ENCODE assay signal across 8 cellular contexts in genomic region chr3:64187065-64187959, GRCh38. TPM values are rescaled to one million over a fixed set of nuclear protein-coding genes. Genes with fewer than 3 reads are reported as not detected.
A peak's percentile ranks its signal among the peaks of the same experiment; 100 is the strongest.
DNase-seq lines count a peak whose midpoint lies in the region; ATAC-seq, FAIRE-seq and TF ChIP-seq lines count a peak whose summit lies in the region.

No MANE protein-coding gene starts in this region.

- H3K36me3 ChIP-seq in body of pancreas (replicated peaks in 1 of 2; ENCODE audit: insufficient read depth in 1 of 2, low read depth in 2 of 2): no peaks in the 10 kb centered on the region
- no peaks in the 10 kb centered on the region for H3K36me3 ChIP-seq in kidney (ENCODE audit: control insufficient read depth in 1 of 2, insufficient read depth in 2 of 2, low read length in 2 of 2)

- 21 to 29% methylated on average over 9 of the region's 9 CpGs for WGBS in body of pancreas, 2 donors

- H3K4me1 Mint-ChIP-seq in activated CD4-positive, alpha-beta memory T cell treated with anti-CD3 and anti-CD28 coated beads for 36 hours (ENCODE audit: low read depth): no peaks in the 10 kb centered on the region

- H3K4me3 Mint-ChIP-seq in activated CD4-positive, alpha-beta memory T cell treated with anti-CD3 and anti-CD28 coated beads for 36 hours: no peak overlapping the region

- TF ChIP-seq CTCF in body of pancreas (IDR thresholded peaks at IDR 0.05): peak in 4 of 7 experiments; percentile 33 to 44 (median 39)
- TF ChIP-seq CTCF in kidney (IDR thresholded peaks at IDR 0.05; ENCODE audit: borderline replicate concordance, extremely low read depth, insufficient read depth): no peak

- H3K9ac ChIP-seq in kidney (ENCODE audit: low read length in 2 of 2): no peak overlapping the region

- DNase-seq in body of pancreas: peak; percentile 80 to 90 (median 88)
- DNase-seq in kidney: peak; percentile 84
- peak; percentile 87 for DNase-seq in stromal cell of bone marrow (ENCODE audit: low read depth)
- DNase-seq in activated CD4-positive, alpha-beta memory T cell treated with anti-CD3 and anti-CD28 coated beads for 36 hours: no peak

- CTCF ChIA-PET in activated CD4-positive, alpha-beta memory T cell treated with anti-CD3 and anti-CD28 coated beads for 36 hours (lab: Charles Lee): no interaction called here

- TF ChIP-seq RAD21 in Ishikawa (IDR thresholded peaks at IDR 0.05; ENCODE audit: low read depth): peak; percentile 14; the same call in 1 of the 2 replicates

- no peaks in the 10 kb centered on the region for H3K27me3 Mint-ChIP-seq in activated CD4-positive, alpha-beta memory T cell treated with anti-CD3 and anti-CD28 coated beads for 36 hours

- H3K4me1 ChIP-seq in body of pancreas (peaks cover 39% of the 10 kb centered on the region), kidney (ENCODE audit: control insufficient read depth in 1 of 2, insufficient read depth in 1 of 2, low read depth in 1 of 2, low read length in 2 of 2) (peaks cover 13 to 22% of the 10 kb centered on the region in 2 donors)

- H3K36me3 Mint-ChIP-seq in activated CD4-positive, alpha-beta memory T cell treated with anti-CD3 and anti-CD28 coated beads for 36 hours: no peaks in the 10 kb centered on the region

- peak; percentile 71; the same call in 1 of the 2 replicates for TF ChIP-seq EP300 in Ishikawa (IDR thresholded peaks at IDR 0.05; ENCODE audit: borderline replicate concordance)

- H3K9me3 Mint-ChIP-seq in activated CD4-positive, alpha-beta memory T cell treated with anti-CD3 and anti-CD28 coated beads for 36 hours: no peaks in the 10 kb centered on the region

- POLR2A ChIA-PET in activated CD4-positive, alpha-beta memory T cell treated with anti-CD3 and anti-CD28 coated beads for 36 hours (lab: Charles Lee): no interaction called here

- no peak for FAIRE-seq in kidney (lab: Jason Lieb, UNC)

- no peak overlapping the region for H3K4me3 ChIP-seq in body of pancreas
- no peak overlapping the region for H3K4me3 ChIP-seq in kidney (ENCODE audit: low read length in 2 of 2)

- intact Hi-C loops in body of pancreas (cut with DNase I): no loop called here
- intact Hi-C loops in kidney (cut with DNase I): no loop called here
- intact Hi-C loops in activated CD4-positive, alpha-beta memory T cell treated with anti-CD3 and anti-CD28 coated beads for 36 hours (cut with micrococcal nuclease): no loop called here

- peak; percentile 95 for ATAC-seq in body of pancreas
- ATAC-seq in HG03139 (IDR thresholded peaks at IDR 0.05; ENCODE audit: unreplicated experiment): no peak
- ATAC-seq in HG02870 (IDR thresholded peaks at IDR 0.05; ENCODE audit: unreplicated experiment): no peak
- no peak for ATAC-seq in GM18502 (IDR thresholded peaks at IDR 0.05; ENCODE audit: poor library complexity, unreplicated experiment)

- H3K27ac ChIP-seq in body of pancreas: peak overlapping the region; percentile 77 to 84 (median 82)
- H3K27ac ChIP-seq in kidney (ENCODE audit: low read depth in 2 of 2, low read length in 2 of 2): peak overlapping the region; percentile 48 to 77

- TF ChIP-seq POLR2A in body of pancreas (IDR thresholded peaks at IDR 0.05): no peak

- no peak overlapping the region for H3K27ac Mint-ChIP-seq in activated CD4-positive, alpha-beta memory T cell treated with anti-CD3 and anti-CD28 coated beads for 36 hours

- no peaks in the 10 kb centered on the region for H3K9me3 ChIP-seq in body of pancreas
- no peaks in the 10 kb centered on the region for H3K9me3 ChIP-seq in kidney (ENCODE audit: control insufficient read depth in 1 of 2, low read length in 2 of 2)

- H3K27me3 ChIP-seq in body of pancreas: no peaks in the 10 kb centered on the region

TF ChIP-seq in Ishikawa, 13 proteins besides CTCF, POLR2A, EP300 and RAD21:
- TF ChIP-seq, protein P1, sequence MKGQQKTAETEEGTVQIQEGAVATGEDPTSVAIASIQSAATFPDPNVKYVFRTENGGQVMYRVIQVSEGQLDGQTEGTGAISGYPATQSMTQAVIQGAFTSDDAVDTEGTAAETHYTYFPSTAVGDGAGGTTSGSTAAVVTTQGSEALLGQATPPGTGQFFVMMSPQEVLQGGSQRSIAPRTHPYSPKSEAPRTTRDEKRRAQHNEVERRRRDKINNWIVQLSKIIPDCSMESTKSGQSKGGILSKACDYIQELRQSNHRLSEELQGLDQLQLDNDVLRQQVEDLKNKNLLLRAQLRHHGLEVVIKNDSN (IDR thresholded peaks at IDR 0.05): peak; percentile 80
- no peak for TF ChIP-seq ZBTB7A (IDR thresholded peaks at IDR 0.05; ENCODE audit: low read depth)
- peak; percentile 94 for TF ChIP-seq TEAD4 (IDR thresholded peaks at IDR 0.05)
- TF ChIP-seq TCF12 (IDR thresholded peaks at IDR 0.05; ENCODE audit: low read depth): peak; percentile 58; the same call in 1 of the 2 replicates
- no peak for TF ChIP-seq YY1 (IDR thresholded peaks at IDR 0.05; ENCODE audit: low read depth)
- peak; percentile 94 for TF ChIP-seq NFIC (IDR thresholded peaks at IDR 0.05)

RNA-seq across cellular contexts. Expression of gene PRICKLE2, which starts 38.0 kb away (rescaled TPM):
- 10 to 100 TPM; 23.4 to 41.5 TPM for total RNA-seq in body of pancreas
- 22.9 TPM for total RNA-seq in kidney
- polyA plus RNA-seq in kidney (ENCODE audit: insufficient read depth, low read depth, low replicate concordance): 3.5 TPM
- not detected for total RNA-seq in activated CD4-positive, alpha-beta memory T cell treated with anti-CD3 and anti-CD28 coated beads for 36 hours

Comparison
In these comparisons a context has a peak if more than half of its experiments do, and no peak if none do; other contexts are left out.
1. RNA of gene PRICKLE2, which starts 38.0 kb away (total RNA-seq): 23.4 to 41.5 TPM in body of pancreas and 22.9 TPM in kidney (single experiment); not detected in activated CD4-positive, alpha-beta memory T cell treated with anti-CD3 and anti-CD28 coated beads for 36 hours; every median in the first group is over 10 times any median in the second.